1 cellular context compared by ENCODE assay signal in genomic region chr22:46580940-46581579, GRCh38.
TF ChIP-seq lines count a peak whose summit lies in the region.

No MANE protein-coding gene starts in this region.

TF ChIP-seq in H1, 55 proteins besides CTCF, POLR2A, EP300 and RAD21:
- TF ChIP-seq USF2 (IDR thresholded peaks at IDR 0.05; ENCODE audit: low read length), result no peak
- TF ChIP-seq CEBPB (IDR thresholded peaks at IDR 0.05; ENCODE audit: low read depth, low read length), result no peak
- no peak for TF ChIP-seq BACH1 (IDR thresholded peaks at IDR 0.05; ENCODE audit: low read length)
- no peak for TF ChIP-seq ZNF274 (IDR thresholded peaks at IDR 0.05; ENCODE audit: borderline replicate concordance, extremely low read depth, low read length)
- TF ChIP-seq EGR1 (IDR thresholded peaks at IDR 0.05; ENCODE audit: borderline replicate concordance, low read depth, low read length), result no peak
- TF ChIP-seq RBBP5 (IDR thresholded peaks at IDR 0.05; ENCODE audit: borderline replicate concordance, low read depth, low read length), result no peak
- no peak for TF ChIP-seq JUND (IDR thresholded peaks at IDR 0.05; ENCODE audit: low read length)
- no peak for TF ChIP-seq E2F6 (IDR thresholded peaks at IDR 0.05)
- no peak for TF ChIP-seq POLR2AphosphoS5 (IDR thresholded peaks at IDR 0.05; ENCODE audit: low read depth, low read length)
- no peak for TF ChIP-seq CHD7 (IDR thresholded peaks at IDR 0.05; ENCODE audit: insufficient replicate concordance, low read length)
- TF ChIP-seq SP4 (IDR thresholded peaks at IDR 0.05; ENCODE audit: low read length), result no peak
- TF ChIP-seq KDM4A (IDR thresholded peaks at IDR 0.05; ENCODE audit: low read depth, low read length, severe bottlenecking), result no peak
- no peak for TF ChIP-seq GABPA (IDR thresholded peaks at IDR 0.05; ENCODE audit: borderline replicate concordance, insufficient read depth, low read length)
- TF ChIP-seq HDAC6 (IDR thresholded peaks at IDR 0.05; ENCODE audit: low read depth, low read length), result no peak
- no peak for TF ChIP-seq ASH2L (IDR thresholded peaks at IDR 0.05; ENCODE audit: low read length)
- TF ChIP-seq MAFK (IDR thresholded peaks at IDR 0.05; ENCODE audit: low read depth, low read length), result no peak
- no peak for TF ChIP-seq TCF12 (IDR thresholded peaks at IDR 0.05; ENCODE audit: low read depth, low read length)
- TF ChIP-seq CREB1 (IDR thresholded peaks at IDR 0.05), result no peak
- TF ChIP-seq BCL11A (IDR thresholded peaks at IDR 0.05; ENCODE audit: low read depth in 2 of 2, low read length in 2 of 2), result no peak
- TF ChIP-seq ATF2 (IDR thresholded peaks at IDR 0.05; ENCODE audit: low read length), result no peak
